ENCODE assay signal across 16 cellular contexts in genomic region chr17:77185137-77185536, GRCh38. TPM values are rescaled to one million over a fixed set of nuclear protein-coding genes. Genes with fewer than 3 reads are reported as not detected.
DNase-seq lines count a peak whose midpoint lies in the region; ATAC-seq and TF ChIP-seq lines count a peak whose summit lies in the region.
"Had no signal": no experiment of that assay in that cellular context is flagged by ENCODE, and none has a peak within 500 bp of the region (broad histone marks: within the 10 kb centered on the region; RNA-seq: fewer than 3 reads in every experiment).

No MANE protein-coding gene starts in this region.

- BruUV-seq in mammary epithelial cell (replicated peaks; lab: Mats Ljungman, UMichigan): no TSS peak

- TF ChIP-seq POLR2A in breast epithelium (IDR thresholded peaks at IDR 0.05) (no peak), prostate gland (IDR thresholded peaks at IDR 0.05) (no peak)

- H2AFZ ChIP-seq in mammary epithelial cell (ENCODE audit: low read depth, low read length): no peak overlapping the region

- H3K9me3 ChIP-seq in mammary epithelial cell (replicated peaks; ENCODE audit: insufficient read depth, low read length) (no peaks in the 10 kb centered on the region), breast epithelium (no peaks in the 10 kb centered on the region), neutrophil (no peaks in the 10 kb centered on the region), prostate gland (no peaks in the 10 kb centered on the region)
- H3K9me3 ChIP-seq: tibial artery had no signal

- in situ Hi-C loops in mammary epithelial cell (cut with MboI; ENCODE audit: low sequenced_read_pairs in 2 of 2): no loop called here

- DNase-seq in mammary epithelial cell: no peak
- DNase-seq in breast epithelium (ENCODE audit: low spot score in 2 of 2): no peak
- no peak for DNase-seq in HK-2 (ENCODE audit: unreplicated experiment)
- no peak for DNase-seq in prostate gland (ENCODE audit: low spot score)
- DNase-seq: activated naive CD8-positive, alpha-beta T cell treated with anti-CD3 and anti-CD28 coated beads, Interleukin-2, amount 10 ng/mL, durations not matched to agents 7 days and 5 days; central memory CD4-positive, alpha-beta T cell; endodermal cell; GOT3; NCI-H1436; occipital lobe; tibial artery had no signal

- intact Hi-C loops in mammary epithelial cell (cut with micrococcal nuclease) (no loop called here), breast epithelium (cut with DNase I; ENCODE audit: low total_unique reads) (no loop called here), prostate gland (cut with DNase I) (no loop called here)

- no peak overlapping the region for H3K9ac ChIP-seq in mammary epithelial cell (ENCODE audit: insufficient read depth, low read length)
- H3K9ac ChIP-seq: BLaER1 had no signal

- dilution Hi-C loops in mammary epithelial cell (cut with HindIII; ENCODE audit: low sequenced_read_pairs): no loop called here

- ATAC-seq in HG02870 (IDR thresholded peaks at IDR 0.05; ENCODE audit: unreplicated experiment): no peak
- ATAC-seq in esophagus mucosa: no peak

- peaks cover 100% of the 10 kb centered on the region for H3K79me2 ChIP-seq in mammary epithelial cell (ENCODE audit: insufficient read depth, low read length)

- CTCF ChIA-PET in mammary epithelial cell (lab: Charles Lee; ENCODE audit: low non-redundant PET): no interaction called here

- H3K4me3 ChIP-seq in mammary epithelial cell (replicated peaks in 1 of 3; ENCODE audit: insufficient read depth in 1 of 3, low read depth in 2 of 3, low read length in 3 of 3) (no peak overlapping the region), breast epithelium (no peak overlapping the region), neutrophil (ENCODE audit: low read depth in 1 of 2, low read length in 1 of 2) (no peak overlapping the region), prostate gland (no peak overlapping the region)
- H3K4me3 ChIP-seq: BLaER1, tibial artery had no signal

- H3K27ac ChIP-seq in mammary epithelial cell (ENCODE audit: insufficient read depth, low read depth, low read length) (no peak overlapping the region), breast epithelium (peak overlapping the region in 1 of 2 donors; percentile 35), cingulate gyrus (ENCODE audit: low read depth, low read length) (peak overlapping the region; percentile 30), neutrophil (peak overlapping the region; percentile 23), prostate gland (peak overlapping the region in 1 of 2 donors; percentile 52)
- H3K27ac ChIP-seq: BLaER1, tibial artery had no signal

- no peaks in the 10 kb centered on the region for H3K27me3 ChIP-seq in mammary epithelial cell (ENCODE audit: insufficient read depth, low read length)
- H3K27me3 ChIP-seq in breast epithelium: no peaks in the 10 kb centered on the region
- no peaks in the 10 kb centered on the region for H3K27me3 ChIP-seq in neutrophil
- no peaks in the 10 kb centered on the region for H3K27me3 ChIP-seq in prostate gland (replicated peaks; ENCODE audit: insufficient read depth)
- H3K27me3 ChIP-seq: BLaER1, tibial artery had no signal

- WGBS in mammary epithelial cell (ENCODE audit: low coverage, missing lambda C conversion rate): 28% methylated on average over 7 of the region's 7 CpGs
- 39% methylated on average over 7 of the region's 7 CpGs for WGBS in prostate gland

- peak overlapping the region; percentile 6 for H3K4me2 ChIP-seq in mammary epithelial cell (ENCODE audit: insufficient read depth, low read depth, low read length)

- peaks cover 36% of the 10 kb centered on the region for H3K4me1 ChIP-seq in mammary epithelial cell (ENCODE audit: insufficient read depth, low read length)
- H3K4me1 ChIP-seq in breast epithelium: peaks cover 0 to 6% of the 10 kb centered on the region in 2 donors
- peaks cover 40 to 65% of the 10 kb centered on the region in 2 experiments for H3K4me1 ChIP-seq in neutrophil (ENCODE audit: control insufficient read depth in 1 of 2, insufficient read depth in 1 of 2, low read depth in 1 of 2, low read length in 1 of 2)
- H3K4me1 ChIP-seq in prostate gland (replicated peaks): peaks cover 6% of the 10 kb centered on the region

- no peak for TF ChIP-seq CTCF in mammary epithelial cell (conservative IDR thresholded peaks at IDR 0.05 in 1 of 2, IDR thresholded peaks at IDR 0.05 in 1 of 2; ENCODE audit: extremely low read depth in 1 of 2, insufficient read depth in 1 of 2, low read depth in 1 of 2, low read length in 2 of 2)
- no peak for TF ChIP-seq CTCF in breast epithelium (IDR thresholded peaks at IDR 0.05)
- TF ChIP-seq CTCF in neutrophil (IDR thresholded peaks at IDR 0.05): no peak
- no peak for TF ChIP-seq CTCF in prostate gland (IDR thresholded peaks at IDR 0.05)

- H4K20me1 ChIP-seq in mammary epithelial cell (ENCODE audit: insufficient read depth, low read length): no peaks in the 10 kb centered on the region

- peaks cover 3% of the 10 kb centered on the region for H3K36me3 ChIP-seq in mammary epithelial cell (ENCODE audit: insufficient read depth, low read length)
- no peaks in the 10 kb centered on the region for H3K36me3 ChIP-seq in breast epithelium
- peaks cover 59% of the 10 kb centered on the region for H3K36me3 ChIP-seq in neutrophil
- no peaks in the 10 kb centered on the region for H3K36me3 ChIP-seq in prostate gland
- H3K36me3 ChIP-seq: tibial artery had no signal

RNA-seq across cellular contexts. Expression of gene SEC14L1, which starts 44.4 kb away (rescaled TPM):
- total RNA-seq in mammary epithelial cell: 10 to 100 TPM; 66.0 to 67.6 TPM
- 34.8 TPM for polyA plus RNA-seq in mammary epithelial cell
- polyA minus RNA-seq in mammary epithelial cell: 53.9 TPM
- 100 to 1,000 TPM in 1 of 3 donors, 10 to 100 TPM in 2; 52.2 to 106 (median 59.6) TPM for total RNA-seq in breast epithelium
- 100 to 1,000 TPM in 1 of 2 donors, 10 to 100 TPM in 1; 39.9 to 175 TPM for total RNA-seq in prostate gland
- total RNA-seq in esophagus mucosa: 25.9 TPM
